ENCODE assay signal across 7 cellular contexts in genomic region chr11:132561937-132562336, GRCh38.
"Had no signal": no experiment of that assay in that cellular context is flagged by ENCODE, and none has a peak within 500 bp of the region (broad histone marks: within the 10 kb centered on the region; RNA-seq: fewer than 3 reads in every experiment).

No MANE protein-coding gene starts in this region.

- H3K4me3 ChIP-seq: GM23248 had no signal

- DNase-seq: GOT3, H9, HFFc6, KBM-7 had no signal

- H3K4me3 Mint-ChIP-seq: H9, HFFc6, IgD-negative memory B cell had no signal

- H3K27ac Mint-ChIP-seq: H9, HFFc6, IgD-negative memory B cell had no signal

- H3K27ac ChIP-seq: GM23248, HL-60 had no signal

- H3K36me3 Mint-ChIP-seq: IgD-negative memory B cell had no signal

- H3K9ac ChIP-seq: GM23248 had no signal

- H3K9me3 Mint-ChIP-seq: H9, HFFc6 had no signal

- H3K27me3 Mint-ChIP-seq: IgD-negative memory B cell had no signal
